29 cellular contexts compared by ENCODE assay signal in genomic region chr18:61964616-61965015, GRCh38.
"Had no signal": no experiment of that assay in that cellular context is flagged by ENCODE, and none has a peak within 500 bp of the region (broad histone marks: within the 10 kb centered on the region; RNA-seq: fewer than 3 reads in every experiment).

No MANE protein-coding gene starts in this region.

- H3K4me3 ChIP-seq: left lung, lower lobe of right lung, pancreas, prostate gland, skin epidermis, suprapubic skin, tibial nerve, vagina had no signal

- H3K4me3 Mint-ChIP-seq: immature natural killer cell; naive thymus-derived CD8-positive, alpha-beta T cell; nephron; neural crest cell; stimulated activated effector memory CD8-positive, alpha-beta T cell treated with anti-CD3 and anti-CD28 coated beads, Interleukin-12 subunit alpha, Interleukin-12 subunit beta, amount 100 ng/mL, for 72 hours; stimulated activated naive CD8-positive, alpha-beta T cell treated with anti-CD3 and anti-CD28 coated beads, Interleukin-15, Interleukin-2, amounts not matched to agents 100 ng/mL and 50 ng/mL, for 24 hours; type B pancreatic cell had no signal

- H3K27ac ChIP-seq: lower lobe of right lung, pancreas, prostate gland, skin epidermis, suprapubic skin, tibial nerve, vagina had no signal

- H3K4me1 ChIP-seq: left lung, suprapubic skin had no signal

- H3K27ac Mint-ChIP-seq: naive thymus-derived CD8-positive, alpha-beta T cell; stimulated activated effector memory CD8-positive, alpha-beta T cell treated with anti-CD3 and anti-CD28 coated beads, Interleukin-12 subunit alpha, Interleukin-12 subunit beta, amount 100 ng/mL, for 72 hours; stimulated activated naive CD8-positive, alpha-beta T cell treated with anti-CD3 and anti-CD28 coated beads, Interleukin-15, Interleukin-2, amounts not matched to agents 100 ng/mL and 50 ng/mL, for 24 hours; type B pancreatic cell had no signal

- H3K27me3 Mint-ChIP-seq: type B pancreatic cell had no signal

- H3K9me3 ChIP-seq: left lung, lower lobe of right lung, pancreas, prostate gland, suprapubic skin, tibial nerve, vagina had no signal

- H3K9me3 Mint-ChIP-seq: immature natural killer cell; stimulated activated effector memory CD8-positive, alpha-beta T cell treated with anti-CD3 and anti-CD28 coated beads, Interleukin-12 subunit alpha, Interleukin-12 subunit beta, amount 100 ng/mL, for 72 hours; stimulated activated naive CD8-positive, alpha-beta T cell treated with anti-CD3 and anti-CD28 coated beads, Interleukin-15, Interleukin-2, amounts not matched to agents 100 ng/mL and 50 ng/mL, for 24 hours had no signal

- H3K4me1 Mint-ChIP-seq: immature natural killer cell; naive thymus-derived CD8-positive, alpha-beta T cell; neural crest cell; stimulated activated effector memory CD8-positive, alpha-beta T cell treated with anti-CD3 and anti-CD28 coated beads, Interleukin-12 subunit alpha, Interleukin-12 subunit beta, amount 100 ng/mL, for 72 hours had no signal

- H3K27me3 ChIP-seq: left lung, pancreas, suprapubic skin, vagina had no signal

- H3K36me3 ChIP-seq: left lung, lower lobe of right lung, pancreas, prostate gland, suprapubic skin, tibial nerve, vagina had no signal

- H3K36me3 Mint-ChIP-seq: stimulated activated effector memory CD8-positive, alpha-beta T cell treated with anti-CD3 and anti-CD28 coated beads, Interleukin-12 subunit alpha, Interleukin-12 subunit beta, amount 100 ng/mL, for 72 hours; type B pancreatic cell had no signal

- DNase-seq: hypothalamus; immature natural killer cell; kidney; left colon; left lung; lower lobe of right lung; mammary epithelial cell; mesenchymal stem cell; naive thymus-derived CD8-positive, alpha-beta T cell; nucleus accumbens; pancreas; posterior cingulate gyrus; retina; right cardiac atrium; stimulated activated CD4-positive, alpha-beta T cell treated with anti-CD3 and anti-CD28 coated beads, Interleukin-12 subunit alpha, Interleukin-12 subunit beta, amount 100 ng/mL, for 4 hours; stimulated activated CD4-positive, alpha-beta T cell treated with anti-CD3 and anti-CD28 coated beads, Interleukin-15, amount 100 ng/mL, for 24 hours; stimulated activated CD4-positive, alpha-beta T cell treated with anti-CD3 and anti-CD28 coated beads, Interleukin-2, amount 100 ng/mL, for 24 hours; stimulated activated CD4-positive, alpha-beta T cell treated with anti-CD3 and anti-CD28 coated beads, Interleukin-4, amount 100 ng/mL, for 1 hour; stimulated activated naive CD4-positive, alpha-beta T cell had no signal
